1 cellular context compared by ENCODE assay signal in the genomic region with DNA sequence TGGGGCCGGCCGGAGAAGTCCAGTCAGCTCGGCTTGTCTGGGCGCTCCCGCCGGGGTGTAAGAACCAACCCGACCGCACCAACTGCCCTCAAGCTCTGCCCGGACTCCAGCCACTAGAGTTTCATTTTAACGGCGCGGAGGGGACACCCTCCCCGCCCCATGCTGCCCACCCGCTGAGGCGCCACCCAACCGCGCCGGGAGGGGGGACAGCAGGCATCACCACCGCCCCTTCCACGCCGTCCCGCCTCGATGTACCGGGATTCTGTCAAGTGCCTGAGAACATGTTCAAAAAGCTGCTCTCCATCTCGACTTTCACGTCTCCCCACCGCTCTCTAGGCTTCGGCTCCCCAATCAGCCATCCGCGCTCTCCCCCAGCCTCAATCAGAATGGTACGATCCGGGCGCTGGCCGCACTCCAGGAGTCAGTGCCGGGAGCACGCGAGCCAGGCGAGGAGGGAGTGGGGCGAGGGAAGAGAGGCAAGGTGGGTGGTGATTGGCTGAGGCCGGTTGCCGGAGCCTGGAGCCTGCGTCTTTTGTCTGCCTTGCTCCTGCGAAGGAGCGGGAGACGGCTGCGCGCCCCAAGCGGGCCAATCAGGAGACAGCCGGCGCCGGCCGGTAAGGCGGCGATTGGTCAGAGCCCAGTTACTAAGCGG.
TF ChIP-seq lines count a peak whose summit lies in the region.

TSS of gene PIK3R3 (minus strand) at position 101 of the 652 bp plus-strand sequence. CDS start 677 bp downstream, outside the sequence.

TF ChIP-seq in WTC11, 78 proteins besides CTCF, POLR2A, EP300 and RAD21 (continued from another document and continues in another):
- TF ChIP-seq, protein P1, sequence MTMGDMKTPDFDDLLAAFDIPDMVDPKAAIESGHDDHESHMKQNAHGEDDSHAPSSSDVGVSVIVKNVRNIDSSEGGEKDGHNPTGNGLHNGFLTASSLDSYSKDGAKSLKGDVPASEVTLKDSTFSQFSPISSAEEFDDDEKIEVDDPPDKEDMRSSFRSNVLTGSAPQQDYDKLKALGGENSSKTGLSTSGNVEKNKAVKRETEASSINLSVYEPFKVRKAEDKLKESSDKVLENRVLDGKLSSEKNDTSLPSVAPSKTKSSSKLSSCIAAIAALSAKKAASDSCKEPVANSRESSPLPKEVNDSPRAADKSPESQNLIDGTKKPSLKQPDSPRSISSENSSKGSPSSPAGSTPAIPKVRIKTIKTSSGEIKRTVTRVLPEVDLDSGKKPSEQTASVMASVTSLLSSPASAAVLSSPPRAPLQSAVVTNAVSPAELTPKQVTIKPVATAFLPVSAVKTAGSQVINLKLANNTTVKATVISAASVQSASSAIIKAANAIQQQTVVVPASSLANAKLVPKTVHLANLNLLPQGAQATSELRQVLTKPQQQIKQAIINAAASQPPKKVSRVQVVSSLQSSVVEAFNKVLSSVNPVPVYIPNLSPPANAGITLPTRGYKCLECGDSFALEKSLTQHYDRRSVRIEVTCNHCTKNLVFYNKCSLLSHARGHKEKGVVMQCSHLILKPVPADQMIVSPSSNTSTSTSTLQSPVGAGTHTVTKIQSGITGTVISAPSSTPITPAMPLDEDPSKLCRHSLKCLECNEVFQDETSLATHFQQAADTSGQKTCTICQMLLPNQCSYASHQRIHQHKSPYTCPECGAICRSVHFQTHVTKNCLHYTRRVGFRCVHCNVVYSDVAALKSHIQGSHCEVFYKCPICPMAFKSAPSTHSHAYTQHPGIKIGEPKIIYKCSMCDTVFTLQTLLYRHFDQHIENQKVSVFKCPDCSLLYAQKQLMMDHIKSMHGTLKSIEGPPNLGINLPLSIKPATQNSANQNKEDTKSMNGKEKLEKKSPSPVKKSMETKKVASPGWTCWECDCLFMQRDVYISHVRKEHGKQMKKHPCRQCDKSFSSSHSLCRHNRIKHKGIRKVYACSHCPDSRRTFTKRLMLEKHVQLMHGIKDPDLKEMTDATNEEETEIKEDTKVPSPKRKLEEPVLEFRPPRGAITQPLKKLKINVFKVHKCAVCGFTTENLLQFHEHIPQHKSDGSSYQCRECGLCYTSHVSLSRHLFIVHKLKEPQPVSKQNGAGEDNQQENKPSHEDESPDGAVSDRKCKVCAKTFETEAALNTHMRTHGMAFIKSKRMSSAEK (CRISPR knock-in tag; IDR thresholded peaks at IDR 0.05; ENCODE audit: borderline replicate concordance): no peak
- TF ChIP-seq CBFB (CRISPR knock-in tag; IDR thresholded peaks at IDR 0.05; ENCODE audit: low read depth) (no peak), EMX1 (CRISPR knock-in tag; IDR thresholded peaks at IDR 0.05) (no peak), ZNF317 (CRISPR knock-in tag; IDR thresholded peaks at IDR 0.05; ENCODE audit: borderline replicate concordance, low read depth) (no peak), NFATC4 (CRISPR knock-in tag; IDR thresholded peaks at IDR 0.05) (no peak), TCF7 (CRISPR knock-in tag; IDR thresholded peaks at IDR 0.05; ENCODE audit: low read depth) (peak; percentile 86; the same call in 1 of the 2 replicates), IRF2 (CRISPR knock-in tag; IDR thresholded peaks at IDR 0.05; ENCODE audit: borderline replicate concordance, low read depth) (no peak; the same call in 1 of the 2 replicates), MXD4 (CRISPR knock-in tag; IDR thresholded peaks at IDR 0.05; ENCODE audit: borderline replicate concordance) (no peak), ETV6 (CRISPR knock-in tag; IDR thresholded peaks at IDR 0.05) (peak; percentile 93), ZNF263 (CRISPR knock-in tag; IDR thresholded peaks at IDR 0.05; ENCODE audit: low read depth) (peak; percentile 49; the same call in 1 of the 2 replicates), ZBTB21 (CRISPR knock-in tag; IDR thresholded peaks at IDR 0.05; ENCODE audit: borderline replicate concordance) (no peak; the same call in 1 of the 2 replicates), SOX15 (CRISPR knock-in tag; IDR thresholded peaks at IDR 0.05) (no peak), HMGXB4 (CRISPR knock-in tag; IDR thresholded peaks at IDR 0.05) (peak; percentile 62; the same call in 1 of the 2 replicates), NFE2L1 (CRISPR knock-in tag; IDR thresholded peaks at IDR 0.05) (peak; percentile 97), ELF4 (CRISPR knock-in tag; IDR thresholded peaks at IDR 0.05; ENCODE audit: low read depth) (no peak), PRDM15 (CRISPR knock-in tag; IDR thresholded peaks at IDR 0.05) (0 out of 2 replicates have a peak, but pooled peaks have one; percentile 42), ATF1 (CRISPR knock-in tag; IDR thresholded peaks at IDR 0.05) (0 out of 2 replicates have a peak, but pooled peaks have one; percentile 73), TEAD4 (CRISPR knock-in tag; IDR thresholded peaks at IDR 0.05) (peak; percentile 54; the same call in 1 of the 2 replicates)
- TF ChIP-seq, protein P2, sequence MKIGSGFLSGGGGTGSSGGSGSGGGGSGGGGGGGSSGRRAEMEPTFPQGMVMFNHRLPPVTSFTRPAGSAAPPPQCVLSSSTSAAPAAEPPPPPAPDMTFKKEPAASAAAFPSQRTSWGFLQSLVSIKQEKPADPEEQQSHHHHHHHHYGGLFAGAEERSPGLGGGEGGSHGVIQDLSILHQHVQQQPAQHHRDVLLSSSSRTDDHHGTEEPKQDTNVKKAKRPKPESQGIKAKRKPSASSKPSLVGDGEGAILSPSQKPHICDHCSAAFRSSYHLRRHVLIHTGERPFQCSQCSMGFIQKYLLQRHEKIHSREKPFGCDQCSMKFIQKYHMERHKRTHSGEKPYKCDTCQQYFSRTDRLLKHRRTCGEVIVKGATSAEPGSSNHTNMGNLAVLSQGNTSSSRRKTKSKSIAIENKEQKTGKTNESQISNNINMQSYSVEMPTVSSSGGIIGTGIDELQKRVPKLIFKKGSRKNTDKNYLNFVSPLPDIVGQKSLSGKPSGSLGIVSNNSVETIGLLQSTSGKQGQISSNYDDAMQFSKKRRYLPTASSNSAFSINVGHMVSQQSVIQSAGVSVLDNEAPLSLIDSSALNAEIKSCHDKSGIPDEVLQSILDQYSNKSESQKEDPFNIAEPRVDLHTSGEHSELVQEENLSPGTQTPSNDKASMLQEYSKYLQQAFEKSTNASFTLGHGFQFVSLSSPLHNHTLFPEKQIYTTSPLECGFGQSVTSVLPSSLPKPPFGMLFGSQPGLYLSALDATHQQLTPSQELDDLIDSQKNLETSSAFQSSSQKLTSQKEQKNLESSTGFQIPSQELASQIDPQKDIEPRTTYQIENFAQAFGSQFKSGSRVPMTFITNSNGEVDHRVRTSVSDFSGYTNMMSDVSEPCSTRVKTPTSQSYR (CRISPR knock-in tag; IDR thresholded peaks at IDR 0.05): no peak
- TF ChIP-seq, protein P3, sequence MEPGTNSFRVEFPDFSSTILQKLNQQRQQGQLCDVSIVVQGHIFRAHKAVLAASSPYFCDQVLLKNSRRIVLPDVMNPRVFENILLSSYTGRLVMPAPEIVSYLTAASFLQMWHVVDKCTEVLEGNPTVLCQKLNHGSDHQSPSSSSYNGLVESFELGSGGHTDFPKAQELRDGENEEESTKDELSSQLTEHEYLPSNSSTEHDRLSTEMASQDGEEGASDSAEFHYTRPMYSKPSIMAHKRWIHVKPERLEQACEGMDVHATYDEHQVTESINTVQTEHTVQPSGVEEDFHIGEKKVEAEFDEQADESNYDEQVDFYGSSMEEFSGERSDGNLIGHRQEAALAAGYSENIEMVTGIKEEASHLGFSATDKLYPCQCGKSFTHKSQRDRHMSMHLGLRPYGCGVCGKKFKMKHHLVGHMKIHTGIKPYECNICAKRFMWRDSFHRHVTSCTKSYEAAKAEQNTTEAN (CRISPR knock-in tag; IDR thresholded peaks at IDR 0.05): peak; percentile 92; the same call in 1 of the 2 replicates
- TF ChIP-seq, protein P4, sequence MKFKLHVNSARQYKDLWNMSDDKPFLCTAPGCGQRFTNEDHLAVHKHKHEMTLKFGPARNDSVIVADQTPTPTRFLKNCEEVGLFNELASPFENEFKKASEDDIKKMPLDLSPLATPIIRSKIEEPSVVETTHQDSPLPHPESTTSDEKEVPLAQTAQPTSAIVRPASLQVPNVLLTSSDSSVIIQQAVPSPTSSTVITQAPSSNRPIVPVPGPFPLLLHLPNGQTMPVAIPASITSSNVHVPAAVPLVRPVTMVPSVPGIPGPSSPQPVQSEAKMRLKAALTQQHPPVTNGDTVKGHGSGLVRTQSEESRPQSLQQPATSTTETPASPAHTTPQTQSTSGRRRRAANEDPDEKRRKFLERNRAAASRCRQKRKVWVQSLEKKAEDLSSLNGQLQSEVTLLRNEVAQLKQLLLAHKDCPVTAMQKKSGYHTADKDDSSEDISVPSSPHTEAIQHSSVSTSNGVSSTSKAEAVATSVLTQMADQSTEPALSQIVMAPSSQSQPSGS (CRISPR knock-in tag; IDR thresholded peaks at IDR 0.05; ENCODE audit: borderline replicate concordance, low read depth): no peak
- TF ChIP-seq, protein P5, sequence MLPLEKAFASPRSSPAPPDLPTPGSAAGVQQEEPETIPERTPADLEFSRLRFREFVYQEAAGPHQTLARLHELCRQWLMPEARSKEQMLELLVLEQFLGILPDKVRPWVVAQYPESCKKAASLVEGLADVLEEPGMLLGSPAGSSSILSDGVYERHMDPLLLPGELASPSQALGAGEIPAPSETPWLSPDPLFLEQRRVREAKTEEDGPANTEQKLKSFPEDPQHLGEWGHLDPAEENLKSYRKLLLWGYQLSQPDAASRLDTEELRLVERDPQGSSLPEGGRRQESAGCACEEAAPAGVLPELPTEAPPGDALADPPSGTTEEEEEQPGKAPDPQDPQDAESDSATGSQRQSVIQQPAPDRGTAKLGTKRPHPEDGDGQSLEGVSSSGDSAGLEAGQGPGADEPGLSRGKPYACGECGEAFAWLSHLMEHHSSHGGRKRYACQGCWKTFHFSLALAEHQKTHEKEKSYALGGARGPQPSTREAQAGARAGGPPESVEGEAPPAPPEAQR (CRISPR knock-in tag; IDR thresholded peaks at IDR 0.05): no peak
- TF ChIP-seq, protein P6, sequence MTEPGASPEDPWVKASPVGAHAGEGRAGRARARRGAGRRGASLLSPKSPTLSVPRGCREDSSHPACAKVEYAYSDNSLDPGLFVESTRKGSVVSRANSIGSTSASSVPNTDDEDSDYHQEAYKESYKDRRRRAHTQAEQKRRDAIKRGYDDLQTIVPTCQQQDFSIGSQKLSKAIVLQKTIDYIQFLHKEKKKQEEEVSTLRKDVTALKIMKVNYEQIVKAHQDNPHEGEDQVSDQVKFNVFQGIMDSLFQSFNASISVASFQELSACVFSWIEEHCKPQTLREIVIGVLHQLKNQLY (CRISPR knock-in tag; IDR thresholded peaks at IDR 0.05): no peak
- TF ChIP-seq, protein P7, sequence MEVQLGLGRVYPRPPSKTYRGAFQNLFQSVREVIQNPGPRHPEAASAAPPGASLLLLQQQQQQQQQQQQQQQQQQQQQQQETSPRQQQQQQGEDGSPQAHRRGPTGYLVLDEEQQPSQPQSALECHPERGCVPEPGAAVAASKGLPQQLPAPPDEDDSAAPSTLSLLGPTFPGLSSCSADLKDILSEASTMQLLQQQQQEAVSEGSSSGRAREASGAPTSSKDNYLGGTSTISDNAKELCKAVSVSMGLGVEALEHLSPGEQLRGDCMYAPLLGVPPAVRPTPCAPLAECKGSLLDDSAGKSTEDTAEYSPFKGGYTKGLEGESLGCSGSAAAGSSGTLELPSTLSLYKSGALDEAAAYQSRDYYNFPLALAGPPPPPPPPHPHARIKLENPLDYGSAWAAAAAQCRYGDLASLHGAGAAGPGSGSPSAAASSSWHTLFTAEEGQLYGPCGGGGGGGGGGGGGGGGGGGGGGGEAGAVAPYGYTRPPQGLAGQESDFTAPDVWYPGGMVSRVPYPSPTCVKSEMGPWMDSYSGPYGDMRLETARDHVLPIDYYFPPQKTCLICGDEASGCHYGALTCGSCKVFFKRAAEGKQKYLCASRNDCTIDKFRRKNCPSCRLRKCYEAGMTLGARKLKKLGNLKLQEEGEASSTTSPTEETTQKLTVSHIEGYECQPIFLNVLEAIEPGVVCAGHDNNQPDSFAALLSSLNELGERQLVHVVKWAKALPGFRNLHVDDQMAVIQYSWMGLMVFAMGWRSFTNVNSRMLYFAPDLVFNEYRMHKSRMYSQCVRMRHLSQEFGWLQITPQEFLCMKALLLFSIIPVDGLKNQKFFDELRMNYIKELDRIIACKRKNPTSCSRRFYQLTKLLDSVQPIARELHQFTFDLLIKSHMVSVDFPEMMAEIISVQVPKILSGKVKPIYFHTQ (CRISPR knock-in tag; IDR thresholded peaks at IDR 0.05): no peak
- TF ChIP-seq, protein P8, sequence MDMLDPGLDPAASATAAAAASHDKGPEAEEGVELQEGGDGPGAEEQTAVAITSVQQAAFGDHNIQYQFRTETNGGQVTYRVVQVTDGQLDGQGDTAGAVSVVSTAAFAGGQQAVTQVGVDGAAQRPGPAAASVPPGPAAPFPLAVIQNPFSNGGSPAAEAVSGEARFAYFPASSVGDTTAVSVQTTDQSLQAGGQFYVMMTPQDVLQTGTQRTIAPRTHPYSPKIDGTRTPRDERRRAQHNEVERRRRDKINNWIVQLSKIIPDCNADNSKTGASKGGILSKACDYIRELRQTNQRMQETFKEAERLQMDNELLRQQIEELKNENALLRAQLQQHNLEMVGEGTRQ (CRISPR knock-in tag; IDR thresholded peaks at IDR 0.05): no peak
- TF ChIP-seq, protein P9, sequence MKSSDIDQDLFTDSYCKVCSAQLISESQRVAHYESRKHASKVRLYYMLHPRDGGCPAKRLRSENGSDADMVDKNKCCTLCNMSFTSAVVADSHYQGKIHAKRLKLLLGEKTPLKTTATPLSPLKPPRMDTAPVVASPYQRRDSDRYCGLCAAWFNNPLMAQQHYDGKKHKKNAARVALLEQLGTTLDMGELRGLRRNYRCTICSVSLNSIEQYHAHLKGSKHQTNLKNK (CRISPR knock-in tag; IDR thresholded peaks at IDR 0.05): no peak
